ENCODE assay signal across 8 cellular contexts in the genomic region with DNA sequence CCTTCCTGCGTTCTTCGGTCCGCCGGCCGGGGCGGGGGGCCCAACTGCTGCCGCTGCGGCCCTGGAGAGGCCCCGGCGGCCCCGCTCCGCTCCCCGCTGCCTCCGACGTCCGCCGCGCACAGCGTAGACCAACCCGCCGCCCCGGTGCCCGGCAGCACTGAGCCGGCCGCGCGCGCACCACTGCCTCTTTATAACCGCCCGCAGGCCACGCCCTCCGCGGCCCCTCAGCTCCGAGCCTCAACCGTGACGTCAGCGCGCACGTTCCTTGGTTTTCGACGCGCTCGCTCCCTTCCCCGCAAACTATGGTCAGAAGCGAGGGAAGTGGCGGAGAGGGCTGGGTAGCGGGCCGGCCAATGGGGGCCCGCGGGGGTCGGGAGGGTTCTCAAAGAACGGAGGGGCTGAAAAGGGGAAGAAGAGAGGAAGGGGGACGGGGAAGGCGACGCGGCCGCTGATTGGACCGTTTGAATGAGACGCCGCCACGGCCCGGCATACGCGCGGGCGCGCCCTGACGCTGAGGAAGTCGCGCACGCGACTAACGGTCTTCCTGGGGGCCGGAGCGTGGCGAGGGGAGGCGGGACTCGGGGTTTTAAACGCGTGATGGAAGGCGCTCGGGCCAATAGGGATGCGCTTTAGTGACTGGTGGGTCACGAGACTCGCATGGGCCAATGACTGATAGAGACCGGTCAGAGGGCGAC. TPM values are rescaled to one million over a fixed set of nuclear protein-coding genes. Genes with fewer than 3 reads are reported as not detected.
DNase-seq lines count a peak whose midpoint lies in the region; ATAC-seq and TF ChIP-seq lines count a peak whose summit lies in the region.

A gene (minus strand): TSS at position 164 of the 695 bp plus-strand sequence. CDS start 199 bp downstream, outside the sequence.

- peak within 1 kb of the TSS; percentile 92 for H3K4me3 ChIP-seq in BJ (ENCODE audit: low read depth, low read length)
- H3K4me3 ChIP-seq in colonic mucosa: peak within 1 kb of the TSS; percentile 97

- H3K36me3 ChIP-seq in BJ (ENCODE audit: control insufficient read depth, insufficient read depth, low read length): peaks cover 6% of the 10 kb centered on the region
- H3K36me3 ChIP-seq in colonic mucosa: peaks cover 5% of the 10 kb centered on the region

- CTCF ChIA-PET in BJ (lab: Yijun Ruan, JAX): interaction anchor here (0.6 to 2.0 kb wide), 2 partner anchors 10 to 96 kb away, joined by 3 to 6 read pairs; no protein-coding TSS in a partner anchor

- H3K9me3 ChIP-seq in colonic mucosa: no peaks in the 10 kb centered on the region

- H3K27me3 Mint-ChIP-seq in activated CD4-positive, alpha-beta T cell treated with anti-CD3 and anti-CD28 coated beads, Interleukin-2, amount 10 ng/mL, durations not matched to agents 24 days and 14 days: peaks cover 7% of the 10 kb centered on the region

- peak; percentile 87 for ATAC-seq in GM19324 (IDR thresholded peaks at IDR 0.05; ENCODE audit: low FRiP score, unreplicated experiment)
- ATAC-seq in HG03469 (IDR thresholded peaks at IDR 0.05; ENCODE audit: unreplicated experiment): peak; percentile 66
- ATAC-seq in left colon: peak; percentile 96

- POLR2A ChIA-PET in BJ (lab: Charles Lee): interaction anchor here (0.5 to 1.4 kb wide), 7 partner anchors 9 to 978 kb away, joined by 3 to 5 read pairs (median 3); a partner anchor contains a TSS

- H3K4me1 ChIP-seq in colonic mucosa: peaks cover 6% of the 10 kb centered on the region

- H3K9me3 Mint-ChIP-seq in activated CD4-positive, alpha-beta T cell treated with anti-CD3 and anti-CD28 coated beads, Interleukin-2, amount 10 ng/mL, durations not matched to agents 24 days and 14 days: peaks cover 16% of the 10 kb centered on the region

- intact Hi-C loops in activated CD4-positive, alpha-beta T cell treated with anti-CD3 and anti-CD28 coated beads, Interleukin-2, amount 10 ng/mL, durations not matched to agents 24 days and 14 days (cut with micrococcal nuclease): loop anchor here (1.0 to 5.0 kb wide), 5 partner anchors 9 to 149 kb away; a partner anchor contains a TSS
- intact Hi-C loops in colonic mucosa (cut with DNase I): no loop called here
- intact Hi-C loops in left colon (cut with DNase I, micrococcal nuclease): no loop called here

- no peaks in the 10 kb centered on the region for H3K27me3 ChIP-seq in BJ (ENCODE audit: control insufficient read depth, insufficient read depth, low read length)
- no peaks in the 10 kb centered on the region for H3K27me3 ChIP-seq in colonic mucosa

- DNase-seq in BJ (ENCODE audit: low read depth) (peak; percentile 97), NCI-H526 treated with DMSO at 0.1 percent for 48 hours (lab: John Stamatoyannopoulos, UW) (peak; percentile 99), colonic mucosa (peak; percentile 98), left colon (peak; percentile 98 to 99)
- DNase-seq in activated CD4-positive, alpha-beta T cell treated with anti-CD3 and anti-CD28 coated beads, Interleukin-2, amount 10 ng/mL, durations not matched to agents 24 days and 14 days: peak; percentile 99
- peak; percentile 98 for DNase-seq in stimulated activated CD4-positive, alpha-beta T cell treated with anti-CD3 and anti-CD28 coated beads, Interleukin-1b, Interleukin-23, amount 100 ng/mL, for 48 hours

- peak within 1 kb of the TSS; percentile 98 for H3K27ac Mint-ChIP-seq in activated CD4-positive, alpha-beta T cell treated with anti-CD3 and anti-CD28 coated beads, Interleukin-2, amount 10 ng/mL, durations not matched to agents 24 days and 14 days

- TF ChIP-seq CTCF in BJ (IDR thresholded peaks at IDR 0.05; ENCODE audit: insufficient read depth, low read depth, low read length): no peak
- TF ChIP-seq CTCF in colonic mucosa (IDR thresholded peaks at IDR 0.05): no peak

- H3K4me3 Mint-ChIP-seq in activated CD4-positive, alpha-beta T cell treated with anti-CD3 and anti-CD28 coated beads, Interleukin-2, amount 10 ng/mL, durations not matched to agents 24 days and 14 days: peak within 1 kb of the TSS; percentile 89

- H3K9ac ChIP-seq in colonic mucosa (ENCODE audit: low read depth in 2 of 2, low read length in 2 of 2): peak within 1 kb of the TSS; percentile 81 to 97

- peaks cover 34% of the 10 kb centered on the region for H3K4me1 Mint-ChIP-seq in activated CD4-positive, alpha-beta T cell treated with anti-CD3 and anti-CD28 coated beads, Interleukin-2, amount 10 ng/mL, durations not matched to agents 24 days and 14 days

- peaks cover 41% of the 10 kb centered on the region for H3K36me3 Mint-ChIP-seq in activated CD4-positive, alpha-beta T cell treated with anti-CD3 and anti-CD28 coated beads, Interleukin-2, amount 10 ng/mL, durations not matched to agents 24 days and 14 days (ENCODE audit: low read depth)

- H3K27ac ChIP-seq in colonic mucosa: peak within 1 kb of the TSS; percentile 92

RNA-seq across cellular contexts. Expression of the gene that starts here (rescaled TPM):
- 47.7 and 79.4 TPM in 2 replicates for polyA plus RNA-seq in BJ (2011; rRNA removed)
- polyA minus RNA-seq in BJ (2011; rRNA and poly(A)+ RNA removed): 45.7 and 54.4 TPM in 2 replicates
- 227 and 248 TPM in 2 replicates for total RNA-seq in activated CD4-positive, alpha-beta T cell treated with anti-CD3 and anti-CD28 coated beads, Interleukin-2, amount 10 ng/mL, durations not matched to agents 24 days and 14 days
- total RNA-seq in colonic mucosa: 100 to 1,000 TPM in 1 of 2 donors, 10 to 100 TPM in 1; 43.8 to 147 TPM
- 10 to 100 TPM; 20.9 to 33.7 TPM for total RNA-seq in left colon

Comparison
In these comparisons a context has a peak if more than half of its experiments do, and no peak if none do; other contexts are left out.
1. Peak in every context shown above with its lines: DNase-seq, ATAC-seq, H3K4me3 ChIP-seq and H3K27ac ChIP-seq.